Comparison of ENCODE assay signal across 17 cellular contexts in genomic region chr1:21901986-21902377, GRCh38. TPM values are rescaled to one million over a fixed set of nuclear protein-coding genes. Genes with fewer than 3 reads are reported as not detected.
A peak's percentile ranks its signal among the peaks of the same experiment; 100 is the strongest.
DNase-seq lines count a peak whose midpoint lies in the region; ATAC-seq and TF ChIP-seq lines count a peak whose summit lies in the region.
"Had no signal": no experiment of that assay in that cellular context is flagged by ENCODE, and none has a peak within 500 bp of the region (broad histone marks: within the 10 kb centered on the region; RNA-seq: fewer than 3 reads in every experiment).

No MANE protein-coding gene starts in this region.

- WGBS in heart left ventricle, 4 donors, result 3 to 23% (median 17%) methylated on average over 3 to 11 of the region's 11 CpGs
- WGBS in aorta, 2 donors, result 1 to 2% methylated on average over 11 of the region's 11 CpGs

- TF ChIP-seq CTCF in heart left ventricle (IDR thresholded peaks at IDR 0.05) (no peak), progenitor cell of endocrine pancreas (IDR thresholded peaks at IDR 0.05; ENCODE audit: unreplicated experiment) (no peak)

- no peaks in the 10 kb centered on the region for H3K27me3 Mint-ChIP-seq in progenitor cell of endocrine pancreas

- peaks cover 41% of the 10 kb centered on the region for H3K4me1 Mint-ChIP-seq in progenitor cell of endocrine pancreas (ENCODE audit: low read depth)

- intact Hi-C loops in Right ventricle myocardium superior (cut with DNase I) (no loop called here), cardiac septum (cut with DNase I) (loop anchor here (5.0 kb wide), 1 partner anchor 35 kb away; the partner anchor contains the start of gene HSPG2), heart left ventricle (cut with DNase I) (loop anchor here in 3 of 10 donors (5.0 kb wide), 1 partner anchor 35 kb away; the partner anchor contains the start of gene HSPG2 (in 3 of the 3)), aorta (cut with DNase I) (loop anchor here (5.0 kb wide), 1 partner anchor 35 kb away; the partner anchor contains the start of gene HSPG2 (in 2 of the 2))

- in situ Hi-C loops in ACHN (cut with HindIII; ENCODE audit: low pct_ligation_motif_present, low pct_unique_long_range_greater_than_20kb, low sequenced_read_pairs), result no loop called here

- H3K27ac ChIP-seq in heart left ventricle, result peak overlapping the region; percentile 67 to 98 (median 90)
- peak overlapping the region; percentile 56 to 74 for H3K27ac ChIP-seq in aorta (ENCODE audit: low read depth in 1 of 2, low read length in 2 of 2)

- H3K27me3 ChIP-seq in heart left ventricle, result no peaks in the 10 kb centered on the region
- H3K27me3 ChIP-seq in aorta (ENCODE audit: control insufficient read depth in 1 of 2, insufficient read depth in 2 of 2, low read length in 1 of 2), result no peaks in the 10 kb centered on the region

- no peak for TF ChIP-seq POLR2A in heart left ventricle (IDR thresholded peaks at IDR 0.05)

- H3K4me1 ChIP-seq in heart left ventricle, result peaks cover 33 to 100% (median 98%) of the 10 kb centered on the region in 12 donors
- H3K4me1 ChIP-seq in aorta (ENCODE audit: control insufficient read depth in 1 of 2, insufficient read depth in 2 of 2, low read length in 2 of 2), result peaks cover 2 to 8% of the 10 kb centered on the region in 2 donors

- DNase-seq in Right ventricle myocardium superior (peak; percentile 50), cardiac septum (ENCODE audit: low spot score) (no peak), heart left ventricle (peak in 1 of 5 donors; percentile 62), progenitor cell of endocrine pancreas (ENCODE audit: low spot score, unreplicated experiment) (no peak), aorta (no peak), ACHN (no peak)
- DNase-seq in activated naive CD4-positive, alpha-beta T cell (lab: John Stamatoyannopoulos, UW), result no peak
- DNase-seq in activated naive CD4-positive, alpha-beta T cell treated with anti-CD3 and anti-CD28 coated beads, Interleukin-2, amount 50 U/mL, for 72 hours (ENCODE audit: low spot score in 2 of 2), result no peak
- DNase-seq: activated CD4-positive, alpha-beta T cell treated with anti-CD3 and anti-CD28 coated beads for 48 hours; central memory CD4-positive, alpha-beta T cell; DMS79; NCI-H1105 treated with DMSO at 0.1 percent for 48 hours; NCI-H524 treated with DMSO at 0.1 percent for 48 hours; nucleus accumbens; SK-N-SH had no signal

- no peaks in the 10 kb centered on the region for H3K9me3 Mint-ChIP-seq in progenitor cell of endocrine pancreas (ENCODE audit: low read depth)
- H3K9me3 Mint-ChIP-seq in activated naive CD4-positive, alpha-beta T cell treated with anti-CD3 and anti-CD28 coated beads, Interleukin-2, amount 50 U/mL, for 72 hours, result no peaks in the 10 kb centered on the region

- peak overlapping the region; percentile 88 for H3K27ac Mint-ChIP-seq in progenitor cell of endocrine pancreas
- H3K27ac Mint-ChIP-seq in activated naive CD4-positive, alpha-beta T cell treated with anti-CD3 and anti-CD28 coated beads, Interleukin-2, amount 50 U/mL, for 72 hours, result no peak overlapping the region

- ATAC-seq in Right ventricle myocardium superior (ENCODE audit: poor library complexity) (no peak), heart left ventricle (no peak), aorta (ENCODE audit: low FRiP score) (no peak)
- no peak for ATAC-seq in activated naive CD4-positive, alpha-beta T cell treated with anti-CD3 and anti-CD28 coated beads, Interleukin-2, amount 50 U/mL, for 72 hours
- ATAC-seq: HCT116 had no signal

- no peaks in the 10 kb centered on the region for H3K9me3 ChIP-seq in heart left ventricle
- no peaks in the 10 kb centered on the region for H3K9me3 ChIP-seq in aorta (ENCODE audit: control insufficient read depth, low read length)
- H3K9me3 ChIP-seq: A549, SK-N-SH had no signal

- H3K36me3 Mint-ChIP-seq in progenitor cell of endocrine pancreas (ENCODE audit: insufficient read depth), result peaks cover 4% of the 10 kb centered on the region
- no peaks in the 10 kb centered on the region for H3K36me3 Mint-ChIP-seq in activated naive CD4-positive, alpha-beta T cell treated with anti-CD3 and anti-CD28 coated beads, Interleukin-2, amount 50 U/mL, for 72 hours

- H3K4me3 ChIP-seq in heart left ventricle (no peak overlapping the region), aorta (ENCODE audit: low read length in 2 of 2) (no peak overlapping the region)
- H3K4me3 ChIP-seq: A549 had no signal

- H3K36me3 ChIP-seq in heart left ventricle (peaks cover 0 to 32% (median 0%) of the 10 kb centered on the region in 9 donors), aorta (ENCODE audit: control insufficient read depth in 1 of 2, insufficient read depth in 2 of 2, low read length in 1 of 2) (no peaks in the 10 kb centered on the region)

- no peak overlapping the region for H3K4me3 Mint-ChIP-seq in progenitor cell of endocrine pancreas (ENCODE audit: low read depth)

RNA-seq across cellular contexts. Expression of gene HSPG2, which starts 35.1 kb away (rescaled TPM):
- total RNA-seq in Right ventricle myocardium superior (263 TPM), cardiac septum (506 TPM), heart left ventricle (100 to 1,000 TPM; 202 to 608 (median 304) TPM), progenitor cell of endocrine pancreas (656 and 657 TPM in 2 replicates), aorta (1,000 to 10,000 TPM in 1 of 2 donors, 100 to 1,000 TPM in 1; 868 to 1,205 TPM)
- polyA plus RNA-seq in heart left ventricle (100 to 1,000 TPM; 164 to 315 TPM), aorta (100 to 1,000 TPM in 1 of 2 donors, 10 to 100 TPM in 1; 49.1 to 268 TPM)
- 10 to 100 TPM in 1 of 2 donors, 1 to 10 TPM in 1; 9.2 to 37.3 TPM for total RNA-seq in activated naive CD4-positive, alpha-beta T cell treated with anti-CD3 and anti-CD28 coated beads, Interleukin-2, amount 50 U/mL, for 72 hours
